Comparison of ENCODE assay signal across 8 cellular contexts in the genomic region with DNA sequence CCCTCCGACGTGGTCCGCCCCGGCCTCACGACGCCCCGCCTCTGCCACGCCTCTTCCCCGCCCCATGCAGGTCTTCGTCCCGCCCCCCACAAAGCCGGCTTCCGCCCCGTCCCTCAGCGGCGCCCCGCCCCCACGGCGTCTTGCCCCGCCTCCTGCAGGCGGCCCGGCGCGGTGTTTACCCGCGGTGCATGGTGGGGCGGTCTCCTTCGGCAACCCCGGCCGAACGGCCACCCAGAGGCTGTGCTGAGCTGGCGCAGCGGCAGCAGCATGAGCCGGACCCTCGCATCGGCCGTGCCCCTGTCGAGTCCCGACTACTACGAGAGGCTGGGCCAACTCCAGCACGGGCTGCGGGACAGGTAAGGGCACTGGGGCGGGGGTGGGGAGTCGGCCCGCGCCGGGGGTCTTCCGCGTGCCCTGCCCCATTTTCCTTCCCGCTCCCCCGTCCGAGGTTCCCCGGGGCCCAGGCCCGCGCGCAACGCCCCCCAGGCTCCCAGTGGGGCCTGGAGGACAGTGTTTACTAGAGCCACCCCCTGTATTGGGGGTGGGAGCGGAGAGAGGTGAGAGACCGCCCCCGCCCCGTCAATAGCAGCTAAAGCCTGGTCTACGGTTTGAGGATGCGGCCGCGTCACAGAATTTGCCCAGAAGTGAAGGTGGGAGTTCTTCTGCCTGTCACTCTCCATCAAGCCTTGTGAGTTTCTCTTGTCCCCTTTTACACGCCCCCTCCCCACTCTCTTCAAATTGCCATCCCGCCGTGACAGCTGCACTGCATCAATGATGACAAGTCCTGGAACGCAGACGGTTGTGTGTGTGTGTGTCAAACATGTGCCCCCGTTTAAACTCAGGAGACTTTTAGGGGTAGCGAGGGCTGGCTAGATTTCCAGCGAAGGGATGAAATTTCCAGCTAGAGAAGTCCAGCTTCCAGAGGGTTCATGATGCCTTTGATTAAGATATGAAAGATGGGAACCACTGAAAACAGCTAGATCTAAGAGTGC. TPM values are rescaled to one million over a fixed set of nuclear protein-coding genes. Genes with fewer than 3 reads are reported as not detected.
DNase-seq lines count a peak whose midpoint lies in the region; ATAC-seq and TF ChIP-seq lines count a peak whose summit lies in the region.

A gene with protein sequence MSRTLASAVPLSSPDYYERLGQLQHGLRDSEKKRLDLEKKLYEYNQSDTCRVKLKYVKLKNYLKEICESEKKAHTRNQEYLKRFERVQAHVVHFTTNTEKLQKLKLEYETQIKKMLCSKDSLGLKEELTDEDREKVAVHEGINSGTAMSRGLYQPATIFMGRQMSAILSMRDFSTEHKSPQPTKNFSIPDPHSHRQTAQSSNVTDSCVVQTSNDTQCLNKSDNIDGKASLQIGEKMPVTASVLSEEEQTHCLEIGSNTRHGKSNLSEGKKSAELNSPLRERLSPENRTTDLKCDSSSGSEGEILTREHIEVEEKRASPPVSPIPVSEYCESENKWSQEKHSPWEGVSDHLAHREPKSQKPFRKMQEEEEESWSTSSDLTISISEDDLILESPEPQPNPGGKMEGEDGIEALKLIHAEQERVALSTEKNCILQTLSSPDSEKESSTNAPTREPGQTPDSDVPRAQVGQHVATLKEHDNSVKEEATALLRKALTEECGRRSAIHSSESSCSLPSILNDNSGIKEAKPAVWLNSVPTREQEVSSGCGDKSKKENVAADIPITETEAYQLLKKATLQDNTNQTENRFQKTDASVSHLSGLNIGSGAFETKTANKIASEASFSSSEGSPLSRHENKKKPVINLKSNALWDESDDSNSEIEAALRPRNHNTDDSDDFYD (plus strand): TSS at position 234 of the 992 bp plus-strand sequence. CDS start 34 bp downstream, at position 268.

- DNase-seq in CD4-positive, CD25-positive, alpha-beta regulatory T cell: peak; percentile 94 to 98 (median 96)
- DNase-seq in NCI-H774 (lab: John Stamatoyannopoulos, UW) (peak; percentile 87), dorsolateral prefrontal cortex (peak; percentile 91 to 98 (median 94)), lower lobe of right lung (peak; percentile 97)
- DNase-seq in activated CD4-positive, alpha-beta T cell treated with anti-CD3 and anti-CD28 coated beads, Interleukin-2, amount 50 U/mL, for 48 hours: peak; percentile 97
- DNase-seq in stimulated activated CD4-positive, alpha-beta T cell treated with anti-CD3 and anti-CD28 coated beads, TNF-alpha, amount 100 ng/mL, for 24 hours (ENCODE audit: low read depth in 3 of 3): peak; percentile 96 to 98 (median 96)

- intact Hi-C loops in dorsolateral prefrontal cortex (cut with DNase I): loop anchor here (2.0 to 10.0 kb wide), 7 partner anchors 23 to 489 kb away; a partner anchor contains a TSS
- intact Hi-C loops in lower lobe of right lung (cut with DNase I): no loop called here

- no peaks in the 10 kb centered on the region for H3K9me3 ChIP-seq in CD4-positive, CD25-positive, alpha-beta regulatory T cell (ENCODE audit: control insufficient read depth in 2 of 2, low read length in 2 of 2)
- no peaks in the 10 kb centered on the region for H3K9me3 ChIP-seq in lower lobe of right lung

- H3K27me3 ChIP-seq in CD4-positive, CD25-positive, alpha-beta regulatory T cell (ENCODE audit: control insufficient read depth, insufficient read depth, low read length): peaks cover 4% of the 10 kb centered on the region
- H3K27me3 ChIP-seq in dorsolateral prefrontal cortex: no peaks in the 10 kb centered on the region
- no peaks in the 10 kb centered on the region for H3K27me3 ChIP-seq in lower lobe of right lung (ENCODE audit: low read depth)

- peak; percentile 98 for ATAC-seq in CD4-positive, CD25-positive, alpha-beta regulatory T cell (ENCODE audit: low read depth in 2 of 2)
- peak; percentile 97 for ATAC-seq in GM19397 (IDR thresholded peaks at IDR 0.05; ENCODE audit: unreplicated experiment)
- peak; percentile 98 for ATAC-seq in HG03571 (IDR thresholded peaks at IDR 0.05; ENCODE audit: unreplicated experiment)
- ATAC-seq in lower lobe of right lung: peak; percentile 100

- peaks cover 14% of the 10 kb centered on the region for H3K4me1 ChIP-seq in CD4-positive, CD25-positive, alpha-beta regulatory T cell (ENCODE audit: control insufficient read depth, insufficient read depth, low read length, poor library complexity, severe bottlenecking)
- H3K4me1 ChIP-seq in lower lobe of right lung: peaks cover 8% of the 10 kb centered on the region

- H3K4me1 Mint-ChIP-seq in CD4-positive, CD25-positive, alpha-beta regulatory T cell: peaks cover 12 to 31% (median 20%) of the 10 kb centered on the region in 4 donors

- H3K36me3 ChIP-seq in CD4-positive, CD25-positive, alpha-beta regulatory T cell (ENCODE audit: control insufficient read depth, insufficient read depth, low read length): no peaks in the 10 kb centered on the region
- peaks cover 5% of the 10 kb centered on the region for H3K36me3 ChIP-seq in lower lobe of right lung

- H3K9me3 Mint-ChIP-seq in CD4-positive, CD25-positive, alpha-beta regulatory T cell: no peaks in the 10 kb centered on the region

- H3K27ac Mint-ChIP-seq in CD4-positive, CD25-positive, alpha-beta regulatory T cell: peak within 1 kb of the TSS; percentile 83 to 90 (median 87)

- peak in 53 of 56 donors; percentile 13 to 67 (median 50) for TF ChIP-seq CTCF in dorsolateral prefrontal cortex (IDR thresholded peaks at IDR 0.05 in 54 of 56, conservative IDR thresholded peaks at IDR 0.05 in 2 of 56; ENCODE audit: low read depth in 1 of 56, partially characterized antibody in 56 of 56)
- TF ChIP-seq CTCF in lower lobe of right lung (IDR thresholded peaks at IDR 0.05): peak; percentile 53

- peak within 1 kb of the TSS; percentile 84 for H3K4me3 ChIP-seq in CD4-positive, CD25-positive, alpha-beta regulatory T cell (ENCODE audit: low read depth, low read length)
- H3K4me3 ChIP-seq in dorsolateral prefrontal cortex: peak within 1 kb of the TSS; percentile 59 to 99 (median 93)
- peak within 1 kb of the TSS; percentile 95 for H3K4me3 ChIP-seq in lower lobe of right lung

- peak within 1 kb of the TSS; percentile 92 to 94 (median 92) for H3K4me3 Mint-ChIP-seq in CD4-positive, CD25-positive, alpha-beta regulatory T cell

- H3K36me3 Mint-ChIP-seq in CD4-positive, CD25-positive, alpha-beta regulatory T cell: peaks cover 3% of the 10 kb centered on the region

- peaks cover 6% of the 10 kb centered on the region for H3K27me3 Mint-ChIP-seq in CD4-positive, CD25-positive, alpha-beta regulatory T cell

- peak within 1 kb of the TSS; percentile 55 for H3K27ac ChIP-seq in CD4-positive, CD25-positive, alpha-beta regulatory T cell (ENCODE audit: insufficient read depth, low read length, poor library complexity, severe bottlenecking)
- H3K27ac ChIP-seq in dorsolateral prefrontal cortex (peak within 1 kb of the TSS in 58 of 59 donors; percentile 57 to 96 (median 90)), lower lobe of right lung (peak within 1 kb of the TSS; percentile 84)

RNA-seq across cellular contexts. Expression of the gene that starts here (rescaled TPM):
- total RNA-seq in CD4-positive, CD25-positive, alpha-beta regulatory T cell: 32.8 TPM
- polyA plus RNA-seq in CD4-positive, CD25-positive, alpha-beta regulatory T cell: 10 to 100 TPM; 16.8 to 23.9 (median 18.9) TPM
- total RNA-seq in dorsolateral prefrontal cortex (10 to 100 TPM; 29.8 to 75.5 (median 45.9) TPM), lower lobe of right lung (19.2 TPM)

Comparison
In these comparisons a context has a peak if more than half of its experiments do, and no peak if none do; other contexts are left out.
1. Peak in every context shown above with its lines: DNase-seq, ATAC-seq, H3K4me3 ChIP-seq and H3K27ac ChIP-seq.